Comparison of ENCODE assay signal across 15 cellular contexts in the genomic region with DNA sequence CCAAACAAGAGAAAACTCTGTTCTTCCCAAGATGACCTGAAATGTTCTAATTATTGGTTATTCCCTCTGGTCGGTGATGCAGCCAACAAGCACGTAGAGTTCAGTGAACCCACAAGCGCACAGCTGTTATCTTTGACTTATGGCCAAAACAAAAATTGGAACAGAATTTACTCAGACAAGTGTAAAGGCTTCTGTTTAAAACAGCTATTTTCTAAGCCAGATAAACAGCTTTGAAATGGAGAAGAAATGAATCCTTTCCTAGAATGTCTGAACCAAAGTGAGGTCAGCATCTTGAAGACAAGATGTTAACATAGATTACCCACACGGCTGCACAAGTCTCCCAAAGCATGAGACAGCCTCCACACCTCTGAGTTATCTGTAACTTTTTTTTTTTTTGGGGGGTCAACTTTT.
DNase-seq lines count a peak whose midpoint lies in the region; ATAC-seq and TF ChIP-seq lines count a peak whose summit lies in the region.
"Had no signal": no experiment of that assay in that cellular context is flagged by ENCODE, and none has a peak within 500 bp of the region (broad histone marks: within the 10 kb centered on the region; RNA-seq: fewer than 3 reads in every experiment).

No MANE protein-coding gene starts in this region.

- no peak overlapping the region for H3K4me3 Mint-ChIP-seq in naive thymus-derived CD8-positive, alpha-beta T cell
- no peak overlapping the region for H3K4me3 Mint-ChIP-seq in natural killer cell treated with Interleukin-12 subunit alpha and Interleukin-12 subunit beta and Interleukin-15 and Interleukin-18, amount 100 ng/mL, for 72 hours
- H3K4me3 Mint-ChIP-seq: activated T-helper 1 cell treated with anti-CD3 and anti-CD28 coated beads, Interleukin-12 subunit alpha, Interleukin-12 subunit beta, Interleukin-2, Interleukin-4 antibody, amounts not matched to agents 30 ng/mL and 10 ng/mL and 1 ng/mL, durations not matched to agents 14 hours and 24 hours and 36 hours; mesothelial cell of epicardium had no signal

- H3K9me3 ChIP-seq in right cardiac atrium (ENCODE audit: control insufficient read depth, low read length) (no peaks in the 10 kb centered on the region), testis (no peaks in the 10 kb centered on the region)
- H3K9me3 ChIP-seq: A549 had no signal

- WGBS in right cardiac atrium: 23% methylated on average over 4 of the region's 4 CpGs
- 25 to 41% methylated on average over 4 of the region's 4 CpGs for WGBS in testis, 2 donors

- in situ Hi-C loops in brain microvascular endothelial cell (cut with HindIII; ENCODE audit: low pct_ligation_motif_present, low sequenced_read_pairs): no loop called here

- H3K27ac ChIP-seq in brain microvascular endothelial cell (peak overlapping the region; percentile 75), right cardiac atrium (ENCODE audit: low read length) (no peak overlapping the region), testis (no peak overlapping the region)
- H3K27ac ChIP-seq: A549 had no signal

- H3K27me3 Mint-ChIP-seq in naive thymus-derived CD8-positive, alpha-beta T cell: peaks cover 0 to 3% (median 0%) of the 10 kb centered on the region in 5 donors
- H3K27me3 Mint-ChIP-seq in natural killer cell treated with Interleukin-12 subunit alpha and Interleukin-12 subunit beta and Interleukin-15 and Interleukin-18, amount 100 ng/mL, for 72 hours: peaks cover 0 to 2% of the 10 kb centered on the region in 2 donors

- H3K36me3 Mint-ChIP-seq in naive thymus-derived CD8-positive, alpha-beta T cell: peaks cover 0 to 2% (median 0%) of the 10 kb centered on the region in 3 donors
- H3K36me3 Mint-ChIP-seq in natural killer cell treated with Interleukin-12 subunit alpha and Interleukin-12 subunit beta and Interleukin-15 and Interleukin-18, amount 100 ng/mL, for 72 hours: no peaks in the 10 kb centered on the region
- H3K36me3 Mint-ChIP-seq: mesothelial cell of epicardium had no signal

- intact Hi-C loops in Right ventricle myocardium superior (cut with DNase I): no loop called here
- intact Hi-C loops in cardiac septum (cut with DNase I): no loop called here
- intact Hi-C loops in right cardiac atrium (cut with DNase I): no loop called here
- intact Hi-C loops in testis (cut with DNase I; ENCODE audit: low total_unique reads): no loop called here

- H3K4me1 Mint-ChIP-seq in naive thymus-derived CD8-positive, alpha-beta T cell: no peaks in the 10 kb centered on the region
- no peaks in the 10 kb centered on the region for H3K4me1 Mint-ChIP-seq in natural killer cell treated with Interleukin-12 subunit alpha and Interleukin-12 subunit beta and Interleukin-15 and Interleukin-18, amount 100 ng/mL, for 72 hours (ENCODE audit: low read depth in 2 of 2)

- TF ChIP-seq POLR2A in testis (IDR thresholded peaks at IDR 0.05): no peak

- POLR2A ChIA-PET in naive thymus-derived CD8-positive, alpha-beta T cell (lab: Charles Lee): no interaction called here

- peaks cover 2% of the 10 kb centered on the region for H3K4me1 ChIP-seq in right cardiac atrium (ENCODE audit: control insufficient read depth, insufficient read depth, low read length)
- H3K4me1 ChIP-seq in testis: peaks cover 4% of the 10 kb centered on the region
- H3K4me1 ChIP-seq: A549 had no signal

- H3K36me3 ChIP-seq in brain microvascular endothelial cell (replicated peaks) (no peaks in the 10 kb centered on the region), testis (ENCODE audit: low read depth, missing control alignments) (no peaks in the 10 kb centered on the region)

- H3K4me3 ChIP-seq in brain microvascular endothelial cell (ENCODE audit: low read depth, low read length) (no peak overlapping the region), right cardiac atrium (ENCODE audit: low read length) (no peak overlapping the region), testis (no peak overlapping the region)
- H3K4me3 ChIP-seq: A549 had no signal

- H3K27me3 ChIP-seq in brain microvascular endothelial cell (replicated peaks) (no peaks in the 10 kb centered on the region), right cardiac atrium (ENCODE audit: control insufficient read depth, insufficient read depth) (no peaks in the 10 kb centered on the region), testis (no peaks in the 10 kb centered on the region)

- H3K27ac Mint-ChIP-seq in naive thymus-derived CD8-positive, alpha-beta T cell: no peak overlapping the region
- H3K27ac Mint-ChIP-seq in natural killer cell treated with Interleukin-12 subunit alpha and Interleukin-12 subunit beta and Interleukin-15 and Interleukin-18, amount 100 ng/mL, for 72 hours: no peak overlapping the region
- H3K27ac Mint-ChIP-seq: activated T-helper 1 cell treated with anti-CD3 and anti-CD28 coated beads, Interleukin-12 subunit alpha, Interleukin-12 subunit beta, Interleukin-2, Interleukin-4 antibody, amounts not matched to agents 30 ng/mL and 10 ng/mL and 1 ng/mL, durations not matched to agents 14 hours and 24 hours and 36 hours; mesothelial cell of epicardium had no signal

- TF ChIP-seq CTCF in brain microvascular endothelial cell (IDR thresholded peaks at IDR 0.05; ENCODE audit: low read depth, low read length, missing control alignments) (no peak), testis (IDR thresholded peaks at IDR 0.05) (no peak)

- peak; percentile 43 for DNase-seq in Right ventricle myocardium superior
- no peak for DNase-seq in cardiac septum (ENCODE audit: low spot score)
- DNase-seq in brain microvascular endothelial cell: peak; percentile 77
- DNase-seq in right cardiac atrium: peak in 2 of 3 donors; percentile 31 to 58
- DNase-seq in testis: peak; percentile 16
- DNase-seq in DMS79 treated with DMSO at 0.1 percent for 48 hours (lab: John Stamatoyannopoulos, UW): no peak
- DNase-seq in naive thymus-derived CD8-positive, alpha-beta T cell: no peak
- DNase-seq in natural killer cell treated with Interleukin-12 subunit alpha and Interleukin-12 subunit beta and Interleukin-15 and Interleukin-18, amount 100 ng/mL, for 72 hours (ENCODE audit: low spot score): no peak
- DNase-seq: activated CD4-positive, alpha-beta T cell treated with anti-CD3 and anti-CD28 coated beads for 1 hour; central memory CD4-positive, alpha-beta T cell; NCI-H510A treated with DMSO at 0.1 percent for 48 hours; trophoblast cell had no signal

- peaks cover 0 to 7% (median 0%) of the 10 kb centered on the region in 9 donors for H3K9me3 Mint-ChIP-seq in naive thymus-derived CD8-positive, alpha-beta T cell
- no peaks in the 10 kb centered on the region for H3K9me3 Mint-ChIP-seq in natural killer cell treated with Interleukin-12 subunit alpha and Interleukin-12 subunit beta and Interleukin-15 and Interleukin-18, amount 100 ng/mL, for 72 hours
- H3K9me3 Mint-ChIP-seq: activated T-helper 1 cell treated with anti-CD3 and anti-CD28 coated beads, Interleukin-12 subunit alpha, Interleukin-12 subunit beta, Interleukin-2, Interleukin-4 antibody, amounts not matched to agents 30 ng/mL and 10 ng/mL and 1 ng/mL, durations not matched to agents 14 hours and 24 hours and 36 hours had no signal

- ATAC-seq in Right ventricle myocardium superior (ENCODE audit: poor library complexity): peak; percentile 91
- peak; percentile 74 to 75 for ATAC-seq in right cardiac atrium
- ATAC-seq in naive thymus-derived CD8-positive, alpha-beta T cell: no peak
- no peak for ATAC-seq in natural killer cell treated with Interleukin-12 subunit alpha and Interleukin-12 subunit beta and Interleukin-15 and Interleukin-18, amount 100 ng/mL, for 72 hours
- ATAC-seq: A549 had no signal

Comparison
In these comparisons a context has a peak if more than half of its experiments do, and no peak if none do; other contexts are left out.
1. DNase-seq: peak in Right ventricle myocardium superior (single experiment), brain microvascular endothelial cell (single experiment), right cardiac atrium (2 of 3) and testis (single experiment); none in cardiac septum (single experiment), DMS79 treated with DMSO at 0.1 percent for 48 hours (single experiment), naive thymus-derived CD8-positive, alpha-beta T cell (0 of 10) and natural killer cell treated with Interleukin-12 subunit alpha and Interleukin-12 subunit beta and Interleukin-15 and Interleukin-18, amount 100 ng/mL, for 72 hours (single experiment).
2. ATAC-seq: peak in Right ventricle myocardium superior (single experiment) and right cardiac atrium (2 of 2); none in naive thymus-derived CD8-positive, alpha-beta T cell (0 of 2) and natural killer cell treated with Interleukin-12 subunit alpha and Interleukin-12 subunit beta and Interleukin-15 and Interleukin-18, amount 100 ng/mL, for 72 hours (0 of 2).